Comparison of ENCODE assay signal across 8 cellular contexts in the genomic region with DNA sequence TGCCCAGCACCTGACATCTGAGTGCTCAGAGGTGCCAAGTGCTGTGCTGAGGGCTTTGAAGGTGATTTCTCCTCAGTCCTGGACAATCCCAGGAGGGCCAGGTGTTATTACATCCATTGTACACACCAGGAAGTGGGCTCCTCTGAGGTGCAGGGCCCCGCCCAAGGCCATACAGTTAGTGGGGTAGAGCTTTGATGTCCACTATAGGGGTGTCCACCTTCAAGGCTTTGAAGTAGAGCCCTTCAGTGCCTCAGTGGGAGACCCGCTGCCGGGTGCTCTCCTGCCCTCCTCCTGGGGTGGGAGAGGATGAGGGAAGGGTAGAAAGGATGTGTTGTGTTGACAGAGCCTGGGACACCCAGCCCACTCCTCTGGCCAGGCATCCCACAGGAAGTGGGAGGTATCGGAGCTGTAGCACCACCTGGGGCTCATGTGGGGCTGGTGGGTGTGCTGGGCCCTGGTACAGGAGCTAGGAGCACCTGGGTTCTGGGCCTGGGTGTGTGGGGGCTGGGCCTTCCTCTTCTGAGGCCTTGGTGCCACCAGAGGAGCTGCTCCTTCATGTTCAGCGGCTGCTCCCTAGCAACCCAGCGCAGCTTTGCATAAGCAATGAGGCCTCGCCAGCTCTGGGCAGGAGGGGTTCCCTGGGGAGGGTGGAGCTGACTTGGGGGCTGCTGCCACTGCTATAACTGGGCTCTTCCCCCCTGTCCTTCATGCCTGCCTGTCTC. TPM values are rescaled to one million over a fixed set of nuclear protein-coding genes. Genes with fewer than 3 reads are reported as not detected.
DNase-seq lines count a peak whose midpoint lies in the region; ATAC-seq and TF ChIP-seq lines count a peak whose summit lies in the region.

No MANE protein-coding gene starts in this region.

- H3K9me3 Mint-ChIP-seq in activated CD8-positive, alpha-beta T cell treated with anti-CD3 and anti-CD28 coated beads for 36 hours: no peaks in the 10 kb centered on the region

- peaks cover 92% of the 10 kb centered on the region for H3K4me1 Mint-ChIP-seq in activated CD8-positive, alpha-beta T cell treated with anti-CD3 and anti-CD28 coated beads for 36 hours (ENCODE audit: low read depth)

- CTCF ChIA-PET in activated CD8-positive, alpha-beta T cell treated with anti-CD3 and anti-CD28 coated beads for 36 hours (lab: Charles Lee): interaction anchor here (0.7 to 1.6 kb wide), 4 partner anchors 12 to 106 kb away, joined by 3 to 12 read pairs (median 3); partner anchors contain the start of gene LASP1NB

- POLR2A ChIA-PET in activated CD8-positive, alpha-beta T cell treated with anti-CD3 and anti-CD28 coated beads for 36 hours (lab: Charles Lee): interaction anchor here (0.7 to 2.9 kb wide), 5 partner anchors 9 to 26 kb away, joined by 3 to 14 read pairs (median 3); no protein-coding TSS in a partner anchor

- ATAC-seq in activated CD8-positive, alpha-beta T cell treated with anti-CD3 and anti-CD28 coated beads for 36 hours: peak; percentile 59
- ATAC-seq in left colon (peak; percentile 9), GM19324 (IDR thresholded peaks at IDR 0.05; ENCODE audit: low FRiP score, unreplicated experiment) (no peak), GM19397 (IDR thresholded peaks at IDR 0.05; ENCODE audit: unreplicated experiment) (no peak)

- peak overlapping the region; percentile 39 for H3K4me3 Mint-ChIP-seq in activated CD8-positive, alpha-beta T cell treated with anti-CD3 and anti-CD28 coated beads for 36 hours

- H3K27me3 Mint-ChIP-seq in activated CD8-positive, alpha-beta T cell treated with anti-CD3 and anti-CD28 coated beads for 36 hours: no peaks in the 10 kb centered on the region

- H3K36me3 Mint-ChIP-seq in activated CD8-positive, alpha-beta T cell treated with anti-CD3 and anti-CD28 coated beads for 36 hours (ENCODE audit: low read depth): peaks cover 48% of the 10 kb centered on the region

- intact Hi-C loops in activated CD8-positive, alpha-beta T cell treated with anti-CD3 and anti-CD28 coated beads for 36 hours (cut with micrococcal nuclease): no loop called here
- intact Hi-C loops in left colon (cut with DNase I, micrococcal nuclease): no loop called here

- no peak for TF ChIP-seq CTCF in activated CD8-positive, alpha-beta T cell treated with anti-CD3 and anti-CD28 coated beads for 36 hours (IDR thresholded peaks at IDR 0.05)

- peak; percentile 36 for DNase-seq in stimulated activated CD4-positive, alpha-beta T cell treated with anti-CD3 and anti-CD28 coated beads, Interleukin-15, amount 100 ng/mL, for 24 hours
- DNase-seq in stimulated activated CD4-positive, alpha-beta T cell treated with anti-CD3 and anti-CD28 coated beads, Interleukin-4, amount 100 ng/mL, for 24 hours: no peak
- peak; percentile 70 for DNase-seq in activated CD8-positive, alpha-beta T cell treated with anti-CD3 and anti-CD28 coated beads for 36 hours
- DNase-seq in left colon (peak in 1 of 2 donors; percentile 36), cerebellum (ENCODE audit: low spot score) (no peak), putamen (ENCODE audit: low spot score) (no peak)

- peak overlapping the region; percentile 87 for H3K27ac Mint-ChIP-seq in activated CD8-positive, alpha-beta T cell treated with anti-CD3 and anti-CD28 coated beads for 36 hours

RNA-seq across cellular contexts. Expression of gene LASP1, which starts 7.4 kb away (rescaled TPM):
- total RNA-seq in activated CD8-positive, alpha-beta T cell treated with anti-CD3 and anti-CD28 coated beads for 36 hours: 100 to 1,000 TPM; 135 to 139 TPM
- total RNA-seq in left colon: 100 to 1,000 TPM; 245 to 318 TPM
- 49.1 TPM for total RNA-seq in cerebellum

RNA-seq across cellular contexts. Expression of gene RPL23, which starts 23.8 kb away (rescaled TPM):
- total RNA-seq in activated CD8-positive, alpha-beta T cell treated with anti-CD3 and anti-CD28 coated beads for 36 hours: 1,000 to 10,000 TPM; 1,908 to 1,957 TPM
- total RNA-seq in left colon (100 to 1,000 TPM; 836 to 861 TPM), cerebellum (723 TPM)

RNA-seq across cellular contexts. Expression of gene CWC25, which starts 52.2 kb away (rescaled TPM):
- 10 to 100 TPM; 19.7 to 20.1 TPM for total RNA-seq in activated CD8-positive, alpha-beta T cell treated with anti-CD3 and anti-CD28 coated beads for 36 hours
- total RNA-seq in left colon: 10 to 100 TPM; 19.0 to 21.0 TPM
- 6.9 TPM for total RNA-seq in cerebellum

Comparison
In these comparisons a context has a peak if more than half of its experiments do, and no peak if none do; other contexts are left out.
1. DNase-seq: peak in stimulated activated CD4-positive, alpha-beta T cell treated with anti-CD3 and anti-CD28 coated beads, Interleukin-15, amount 100 ng/mL, for 24 hours (single experiment) and activated CD8-positive, alpha-beta T cell treated with anti-CD3 and anti-CD28 coated beads for 36 hours (single experiment); none in stimulated activated CD4-positive, alpha-beta T cell treated with anti-CD3 and anti-CD28 coated beads, Interleukin-4, amount 100 ng/mL, for 24 hours (single experiment), cerebellum (single experiment) and putamen (single experiment).
2. ATAC-seq: peak in activated CD8-positive, alpha-beta T cell treated with anti-CD3 and anti-CD28 coated beads for 36 hours (single experiment) and left colon (single experiment); none in GM19324 (single experiment) and GM19397 (single experiment).